ENCODE assay signal across 8 cellular contexts in the genomic region with DNA sequence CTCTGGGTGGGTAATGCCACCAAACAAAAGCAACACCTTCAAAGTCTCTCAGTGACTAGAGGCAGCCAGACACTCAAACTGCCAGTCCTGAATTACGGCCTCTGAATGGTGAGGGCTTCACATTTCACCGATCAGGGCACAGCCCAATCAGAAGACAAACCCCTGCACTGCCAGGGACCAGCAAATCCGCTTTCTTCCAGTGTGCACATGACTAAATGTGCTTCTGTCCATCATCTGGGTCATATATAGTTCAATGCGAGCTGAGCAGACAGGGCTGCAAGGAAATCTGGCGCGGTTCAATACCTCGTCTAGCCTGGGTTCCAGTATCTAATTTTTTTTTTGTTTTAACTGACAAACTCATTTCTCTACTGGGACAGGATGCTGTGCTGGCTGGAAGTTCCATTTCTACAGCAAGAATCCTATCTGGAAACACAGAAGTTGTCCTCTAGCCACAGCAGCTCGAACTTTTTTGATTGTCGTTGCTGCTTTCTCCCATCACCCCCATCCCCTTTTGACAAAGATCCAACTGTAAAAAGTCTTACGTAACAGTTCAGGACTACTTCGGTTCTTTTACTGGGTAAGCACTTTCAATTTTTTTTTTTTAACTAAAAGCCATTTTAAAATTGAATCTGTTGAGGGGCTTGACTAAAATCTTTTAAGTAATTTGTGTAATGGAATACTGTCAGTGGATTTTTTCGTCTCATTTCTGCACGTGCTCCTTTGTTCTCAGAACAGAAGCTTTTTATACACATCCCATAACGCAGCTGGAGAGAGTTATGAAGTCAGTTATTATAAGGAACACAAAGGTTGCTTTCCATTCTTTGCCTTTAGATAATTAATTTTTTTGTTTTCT.
A peak's percentile ranks its signal among the peaks of the same experiment; 100 is the strongest.
DNase-seq lines count a peak whose midpoint lies in the region; ATAC-seq and TF ChIP-seq lines count a peak whose summit lies in the region.

No MANE protein-coding gene starts in this region.

- no peaks in the 10 kb centered on the region; the same call in 1 of the 2 replicates for H3K36me3 ChIP-seq in OCI-LY7 (ENCODE audit: insufficient read depth, low read length)
- no peaks in the 10 kb centered on the region for H3K36me3 ChIP-seq in aorta (ENCODE audit: control insufficient read depth in 1 of 2, insufficient read depth in 2 of 2, low read length in 1 of 2)

- H3K4me1 Mint-ChIP-seq in osteocyte (ENCODE audit: unreplicated experiment): peaks cover 44% of the 10 kb centered on the region

- 1% methylated on average over 14 of the region's 14 CpGs for WGBS in aorta, 2 donors

- ATAC-seq in GM21515 (IDR thresholded peaks at IDR 0.05; ENCODE audit: unreplicated experiment) (peak; percentile 60), aorta (ENCODE audit: low FRiP score) (peak; percentile 91)

- H3K4me1 ChIP-seq in OCI-LY7 (ENCODE audit: insufficient read depth, low read length, poor library complexity, severe bottlenecking) (peaks cover 33% of the 10 kb centered on the region), aorta (ENCODE audit: control insufficient read depth in 1 of 2, insufficient read depth in 2 of 2, low read length in 2 of 2) (no peaks in the 10 kb centered on the region)

- BruUV-seq in OCI-LY7 (replicated peaks; lab: Mats Ljungman, UMichigan): TSS peak; percentile 95

- no peaks in the 10 kb centered on the region for H3K27me3 Mint-ChIP-seq in osteocyte (ENCODE audit: unreplicated experiment)

- POLR2A ChIA-PET in OCI-LY7 (lab: Charles Lee): interaction anchor here (0.5 to 1.3 kb wide), 6 partner anchors 12 to 120 kb away, joined by 3 to 7 read pairs (median 4); no protein-coding TSS in a partner anchor

- DNase-seq in DMS53 treated with DMSO at 0.1 percent for 48 hours (lab: John Stamatoyannopoulos, UW; ENCODE audit: unreplicated experiment) (peak; percentile 96), HuH-7.5 (ENCODE audit: low spot score) (peak; percentile 56), OCI-LY7 (ENCODE audit: low spot score) (peak; percentile 88), amniotic epithelial cell (ENCODE audit: low read depth) (peak; percentile 96), cardiac septum (ENCODE audit: low spot score) (peak; percentile 79), osteocyte (ENCODE audit: extremely low spot score, unreplicated experiment) (peak; percentile 92), aorta (peak; percentile 78)

- H3K27ac ChIP-seq in OCI-LY7 (ENCODE audit: low read depth, low read length, poor library complexity, severe bottlenecking) (peak overlapping the region; percentile 77), aorta (ENCODE audit: low read depth in 1 of 2, low read length in 2 of 2) (peak overlapping the region in 1 of 2 donors; percentile 67)

- TF ChIP-seq CTCF in OCI-LY7 (conservative IDR thresholded peaks at IDR 0.05; ENCODE audit: low read length) (no peak), osteocyte (IDR thresholded peaks at IDR 0.05) (no peak)

- no peaks in the 10 kb centered on the region for H3K9me2 ChIP-seq in OCI-LY7 (ENCODE audit: insufficient read depth, low read length)

- peak overlapping the region; percentile 98 for H3K4me3 Mint-ChIP-seq in osteocyte (ENCODE audit: unreplicated experiment)

- peaks cover 7% of the 10 kb centered on the region for H3K36me3 Mint-ChIP-seq in osteocyte (ENCODE audit: unreplicated experiment)

- H3K9me3 Mint-ChIP-seq in osteocyte (ENCODE audit: unreplicated experiment): no peaks in the 10 kb centered on the region

- peaks cover 49% of the 10 kb centered on the region for H3K79me2 ChIP-seq in OCI-LY7 (ENCODE audit: insufficient read depth, low read depth, low read length)

- H3K27ac Mint-ChIP-seq in osteocyte (ENCODE audit: unreplicated experiment): peak overlapping the region; percentile 100

- CTCF ChIA-PET in OCI-LY7 (lab: Charles Lee; ENCODE audit: unreplicated experiment): no interaction called here

- peak overlapping the region; percentile 83 for H3K4me2 ChIP-seq in OCI-LY7 (ENCODE audit: low read length)

- H2AFZ ChIP-seq in OCI-LY7 (ENCODE audit: low read length): peak overlapping the region; percentile 43; the same call in 1 of the 2 replicates

- H3K4me3 ChIP-seq in OCI-LY7 (ENCODE audit: low read depth, low read length, poor library complexity, severe bottlenecking) (peak overlapping the region; percentile 69), aorta (ENCODE audit: low read length in 2 of 2) (peak overlapping the region; percentile 89 to 94)

- peaks cover 11% of the 10 kb centered on the region; the same call in 1 of the 2 replicates for H4K20me1 ChIP-seq in OCI-LY7 (ENCODE audit: insufficient read depth, low read length)

- H3K27me3 ChIP-seq in aorta (ENCODE audit: control insufficient read depth in 1 of 2, insufficient read depth in 2 of 2, low read length in 1 of 2): no peaks in the 10 kb centered on the region

- intact Hi-C loops in OCI-LY7 (cut with micrococcal nuclease; ENCODE audit: unreplicated experiment): no loop called here
- intact Hi-C loops in cardiac septum (cut with DNase I): loop anchor here (5.0 kb wide), 1 partner anchor 36 kb away; no protein-coding TSS in a partner anchor
- intact Hi-C loops in aorta (cut with DNase I): no loop called here

- no peaks in the 10 kb centered on the region for H3K9me3 ChIP-seq in OCI-LY7 (ENCODE audit: low read length)
- no peaks in the 10 kb centered on the region for H3K9me3 ChIP-seq in aorta (ENCODE audit: control insufficient read depth, low read length)
